Comparison of ENCODE assay signal across 25 cellular contexts in the genomic region with DNA sequence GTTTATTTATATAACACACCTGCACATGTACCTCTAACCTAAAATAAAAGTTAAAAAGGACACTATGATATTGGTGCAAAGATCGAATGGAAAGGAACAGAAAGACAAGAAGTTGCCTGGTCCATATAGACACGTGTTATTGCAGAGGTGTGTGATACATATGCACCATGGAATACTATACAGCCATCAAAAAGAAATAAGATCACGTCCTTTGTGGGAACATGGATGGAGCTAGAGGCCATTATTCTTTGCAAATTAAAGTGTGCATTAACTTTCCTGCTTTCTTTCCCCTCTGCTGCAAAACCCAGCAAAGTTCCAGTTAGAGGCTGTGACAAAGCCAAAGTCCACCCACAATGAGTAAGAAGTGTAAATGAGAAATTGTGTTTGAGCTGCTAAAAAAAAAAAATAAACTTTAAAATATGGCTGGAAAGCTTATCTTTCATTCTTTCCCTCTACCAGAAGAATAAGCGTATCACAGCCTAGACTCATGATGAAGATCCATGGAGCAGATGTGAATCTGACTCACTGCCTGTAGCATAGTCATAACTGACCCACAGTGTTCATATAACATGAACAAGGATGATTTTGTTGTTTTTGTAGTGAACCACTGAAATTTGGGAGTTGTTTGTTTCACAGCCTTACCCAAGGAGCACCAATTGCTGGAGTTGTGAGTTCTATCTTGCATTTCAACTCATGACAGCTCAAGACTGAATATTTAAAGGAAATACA. TPM values are rescaled to one million over a fixed set of nuclear protein-coding genes. Genes with fewer than 3 reads are reported as not detected.
"Had no signal": no experiment of that assay in that cellular context is flagged by ENCODE, and none has a peak within 500 bp of the region (broad histone marks: within the 10 kb centered on the region; RNA-seq: fewer than 3 reads in every experiment).

No MANE protein-coding gene starts in this region.

- H3K4me3 ChIP-seq: body of pancreas, left lung, uterus had no signal

- ATAC-seq: body of pancreas, gastrocnemius medialis had no signal

- H3K4me3 Mint-ChIP-seq: mesothelial cell of epicardium, nephron progenitor cell had no signal

- H3K27ac Mint-ChIP-seq: mesothelial cell of epicardium, nephron progenitor cell, progenitor cell of endocrine pancreas had no signal

- H3K36me3 Mint-ChIP-seq: mesothelial cell of epicardium had no signal

- DNase-seq: activated CD8-positive, alpha-beta memory T cell treated with anti-CD3 and anti-CD28 coated beads for 24 hours; activated CD8-positive, alpha-beta memory T cell treated with anti-CD3 and anti-CD28 coated beads, Interleukin-2, amount 50 U/mL, for 48 hours; activated naive CD4-positive, alpha-beta T cell treated with Interleukin-2 at 50 U/mL for 16 hours; body of pancreas; dermis blood vessel endothelial cell; effector memory CD4-positive, alpha-beta T cell; gastrocnemius medialis; head of caudate nucleus; kidney; left lung; nephron progenitor cell; stimulated activated CD4-positive, alpha-beta T cell treated with anti-CD3 and anti-CD28 coated beads, Interleukin-12 subunit alpha, Interleukin-12 subunit beta, amount 100 ng/mL, for 4 hours; stimulated activated CD4-positive, alpha-beta T cell treated with anti-CD3 and anti-CD28 coated beads, Interleukin-1b, Interleukin-23, amount 100 ng/mL, for 48 hours; stimulated activated CD8-positive, alpha-beta memory T cell treated with anti-CD3 and anti-CD28 coated beads, Interleukin-4, amount 100 ng/mL, for 48 hours; substantia nigra; T1000; uterus had no signal

RNA-seq across cellular contexts. Expression of gene OR52K1, which starts 9.6 kb away (rescaled TPM):
- total RNA-seq: body of pancreas; cardiac septum; dermis blood vessel endothelial cell; gastrocnemius medialis; kidney; lung microvascular endothelial cell; mesothelial cell of epicardium; myocyte; progenitor cell of endocrine pancreas; T-helper 1 cell treated with Interleukin-12 subunit alpha and Interleukin-12 subunit beta and Interleukin-4 antibody, amounts not matched to agents 30 ng/mL and 1 ng/mL, for 36 hours; tibial nerve; uterus had no signal

RNA-seq across cellular contexts. Expression of gene OR52K2, which starts 42.9 kb away (rescaled TPM):
- total RNA-seq: body of pancreas; cardiac septum; dermis blood vessel endothelial cell; gastrocnemius medialis; kidney; lung microvascular endothelial cell; mesothelial cell of epicardium; myocyte; omental fat pad; progenitor cell of endocrine pancreas; T-helper 1 cell treated with Interleukin-12 subunit alpha and Interleukin-12 subunit beta and Interleukin-4 antibody, amounts not matched to agents 30 ng/mL and 1 ng/mL, for 36 hours; tibial nerve; uterus had no signal

RNA-seq across cellular contexts. Expression of gene OR52M1, which starts 52.9 kb away (rescaled TPM):
- total RNA-seq: body of pancreas; cardiac septum; dermis blood vessel endothelial cell; gastrocnemius medialis; kidney; left lung; lung microvascular endothelial cell; mesothelial cell of epicardium; myocyte; omental fat pad; progenitor cell of endocrine pancreas; T-helper 1 cell treated with Interleukin-12 subunit alpha and Interleukin-12 subunit beta and Interleukin-4 antibody, amounts not matched to agents 30 ng/mL and 1 ng/mL, for 36 hours; tibial nerve; uterus had no signal
